Comparison of ENCODE assay signal across 34 cellular contexts in the genomic region with DNA sequence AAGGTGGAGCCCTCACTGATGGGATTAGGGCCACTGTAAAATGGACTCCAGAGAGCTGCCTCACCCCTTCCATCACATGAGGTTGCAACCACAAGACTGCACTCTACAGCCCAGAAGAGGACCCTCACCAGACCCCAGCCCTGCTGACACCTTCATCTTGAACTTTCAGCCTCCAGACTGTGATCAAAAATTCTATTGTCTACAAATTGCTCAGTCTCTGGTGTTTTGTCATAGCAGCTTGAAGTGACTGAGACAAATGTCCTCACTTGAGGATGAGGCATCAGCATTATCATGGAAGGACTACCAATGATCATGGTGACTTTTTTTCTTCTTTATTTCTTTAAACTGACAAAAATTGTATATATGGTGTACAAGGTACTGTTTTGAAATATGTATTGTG. TPM values are rescaled to one million over a fixed set of nuclear protein-coding genes. Genes with fewer than 3 reads are reported as not detected.
"Had no signal": no experiment of that assay in that cellular context is flagged by ENCODE, and none has a peak within 500 bp of the region (broad histone marks: within the 10 kb centered on the region; RNA-seq: fewer than 3 reads in every experiment).

No MANE protein-coding gene starts in this region.

- H3K36me3 Mint-ChIP-seq: activated CD4-positive, alpha-beta memory T cell treated with anti-CD3 and anti-CD28 coated beads for 36 hours; activated naive CD4-positive, alpha-beta T cell treated with anti-CD3 and anti-CD28 coated beads, Interleukin-2, amount 50 U/mL, for 72 hours; activated naive CD8-positive, alpha-beta T cell treated with anti-CD3 and anti-CD28 coated beads, Interleukin-2, amount 10 ng/mL, durations not matched to agents 7 days and 5 days had no signal

- H3K4me3 ChIP-seq: adrenal gland, body of pancreas, breast epithelium had no signal

- H3K4me3 Mint-ChIP-seq: activated B cell treated with CpG ODN at 0.5 μM for 24 hours; activated CD4-positive, alpha-beta memory T cell treated with anti-CD3 and anti-CD28 coated beads for 36 hours; activated CD4-positive, alpha-beta T cell treated with anti-CD3 and anti-CD28 coated beads, Interleukin-2, amount 10 ng/mL, durations not matched to agents 24 days and 14 days; activated CD8-positive, alpha-beta T cell treated with anti-CD3 and anti-CD28 coated beads for 36 hours; activated naive CD4-positive, alpha-beta T cell treated with anti-CD3 and anti-CD28 coated beads for 36 hours; activated naive CD8-positive, alpha-beta T cell treated with anti-CD3 and anti-CD28 coated beads, Interleukin-2, amount 10 ng/mL, durations not matched to agents 7 days and 5 days; activated T-cell treated with anti-CD3 and anti-CD28 coated beads, Interleukin-2, amount 50 U/mL, for 4 hours; activated T-cell treated with anti-CD3 and anti-CD28 coated beads, Interleukin-2, amount 50 U/mL, for 72 hours; activated T-helper 1 cell treated with anti-CD3 and anti-CD28 coated beads, Interleukin-12 subunit alpha, Interleukin-12 subunit beta, Interleukin-2, Interleukin-4 antibody, amounts not matched to agents 30 ng/mL and 10 ng/mL and 1 ng/mL, durations not matched to agents 14 hours and 24 hours and 36 hours; activated T-helper 17 cell treated with anti-CD3 and anti-CD28 coated beads, Interleukin-2, amount 50 U/mL, for 72 hours; T-helper 1 cell treated with Interleukin-12 subunit alpha and Interleukin-12 subunit beta and Interleukin-4 antibody, amounts not matched to agents 30 μg/mL and 1 μg/mL, for 36 hours; T-helper 2 cell treated with Interferon-gamma antibody and Interleukin-4, amounts not matched to agents 5 μg/mL and 100 μg/mL, for 36 hours had no signal

- H3K27ac Mint-ChIP-seq: activated B cell treated with CpG ODN at 0.5 μM for 24 hours; activated CD4-positive, alpha-beta memory T cell treated with anti-CD3 and anti-CD28 coated beads for 36 hours; activated CD4-positive, alpha-beta T cell treated with anti-CD3 and anti-CD28 coated beads, Interleukin-2, amount 10 ng/mL, durations not matched to agents 24 days and 14 days; activated CD8-positive, alpha-beta T cell treated with anti-CD3 and anti-CD28 coated beads for 36 hours; activated naive CD4-positive, alpha-beta T cell treated with anti-CD3 and anti-CD28 coated beads for 36 hours; activated naive CD4-positive, alpha-beta T cell treated with anti-CD3 and anti-CD28 coated beads, Interleukin-2, amount 50 U/mL, for 72 hours; activated naive CD8-positive, alpha-beta T cell treated with anti-CD3 and anti-CD28 coated beads, Interleukin-2, amount 10 ng/mL, durations not matched to agents 7 days and 5 days; activated T-cell treated with anti-CD3 and anti-CD28 coated beads, Interleukin-2, amount 50 U/mL, for 72 hours; activated T-helper 1 cell treated with anti-CD3 and anti-CD28 coated beads, Interleukin-12 subunit alpha, Interleukin-12 subunit beta, Interleukin-2, Interleukin-4 antibody, amounts not matched to agents 30 ng/mL and 10 ng/mL and 1 ng/mL, durations not matched to agents 14 hours and 24 hours and 36 hours; activated T-helper 17 cell treated with anti-CD3 and anti-CD28 coated beads, Interleukin-2, amount 50 U/mL, for 72 hours; T-helper 1 cell treated with Interleukin-12 subunit alpha and Interleukin-12 subunit beta and Interleukin-4 antibody, amounts not matched to agents 30 μg/mL and 1 μg/mL, for 36 hours; T-helper 2 cell treated with Interferon-gamma antibody and Interleukin-4, amounts not matched to agents 5 μg/mL and 100 μg/mL, for 36 hours had no signal

- DNase-seq: activated B cell treated with CpG ODN at 0.5 μM for 24 hours; activated CD4-positive, alpha-beta memory T cell treated with anti-CD3 and anti-CD28 coated beads for 36 hours; activated CD4-positive, alpha-beta T cell treated with anti-CD3 and anti-CD28 coated beads for 4 hours; activated CD4-positive, alpha-beta T cell treated with anti-CD3 and anti-CD28 coated beads, Interleukin-2, amount 10 ng/mL, durations not matched to agents 24 days and 14 days; activated CD4-positive, alpha-beta T cell treated with anti-CD3 and anti-CD28 coated beads, Interleukin-2, amount 50 U/mL, for 1 hour; activated CD4-positive, alpha-beta T cell treated with anti-CD3 and anti-CD28 coated beads, Interleukin-2, amount 50 U/mL, for 4 hours; activated CD4-positive, CD25-positive, alpha-beta regulatory T cell treated with anti-CD3 and anti-CD28 coated beads, Interleukin-2, amount 50 U/mL, for 72 hours; activated CD8-positive, alpha-beta memory T cell treated with anti-CD3 and anti-CD28 coated beads, Interleukin-2, amount 50 U/mL, for 4 hours; activated CD8-positive, alpha-beta T cell treated with anti-CD3 and anti-CD28 coated beads for 36 hours; activated gamma-delta T cell treated with Interleukin-2 at 50 U/mL for 16 hours; activated naive CD4-positive, alpha-beta T cell; activated naive CD4-positive, alpha-beta T cell treated with anti-CD3 and anti-CD28 coated beads for 36 hours; activated naive CD4-positive, alpha-beta T cell treated with anti-CD3 and anti-CD28 coated beads, Interleukin-2, amount 50 U/mL, for 16 hours; activated naive CD8-positive, alpha-beta T cell treated with anti-CD3 and anti-CD28 coated beads, Interleukin-2, amount 10 ng/mL, durations not matched to agents 7 days and 5 days; activated T-cell treated with anti-CD3 and anti-CD28 coated beads for 4 hours; activated T-cell treated with anti-CD3 and anti-CD28 coated beads, Interleukin-2, amount 50 U/mL, for 1 hour; activated T-cell treated with anti-CD3 and anti-CD28 coated beads, Interleukin-2, amount 50 U/mL, for 4 hours; activated T-cell treated with anti-CD3 and anti-CD28 coated beads, Interleukin-2, amount 50 U/mL, for 72 hours; adrenal gland; amniotic stem cell; aorta; body of pancreas; brain microvascular endothelial cell; central memory CD4-positive, alpha-beta T cell; T-helper 1 cell; T-helper 2 cell; T-helper 9 cell had no signal

- H3K4me1 ChIP-seq: adrenal gland, breast epithelium had no signal

- H3K9me3 Mint-ChIP-seq: activated B cell treated with CpG ODN at 0.5 μM for 24 hours; activated CD4-positive, alpha-beta memory T cell treated with anti-CD3 and anti-CD28 coated beads for 36 hours; activated CD4-positive, alpha-beta T cell treated with anti-CD3 and anti-CD28 coated beads, Interleukin-2, amount 10 ng/mL, durations not matched to agents 24 days and 14 days; activated CD8-positive, alpha-beta T cell treated with anti-CD3 and anti-CD28 coated beads for 36 hours; activated naive CD4-positive, alpha-beta T cell treated with anti-CD3 and anti-CD28 coated beads for 36 hours; activated naive CD4-positive, alpha-beta T cell treated with anti-CD3 and anti-CD28 coated beads, Interleukin-2, amount 50 U/mL, for 72 hours; activated naive CD8-positive, alpha-beta T cell treated with anti-CD3 and anti-CD28 coated beads, Interleukin-2, amount 10 ng/mL, durations not matched to agents 7 days and 5 days; activated T-cell treated with anti-CD3 and anti-CD28 coated beads, Interleukin-2, amount 50 U/mL, for 4 hours; activated T-cell treated with anti-CD3 and anti-CD28 coated beads, Interleukin-2, amount 50 U/mL, for 72 hours; activated T-helper 1 cell treated with anti-CD3 and anti-CD28 coated beads, Interleukin-12 subunit alpha, Interleukin-12 subunit beta, Interleukin-2, Interleukin-4 antibody, amounts not matched to agents 30 ng/mL and 10 ng/mL and 1 ng/mL, durations not matched to agents 14 hours and 24 hours and 36 hours; activated T-helper 17 cell treated with anti-CD3 and anti-CD28 coated beads, Interleukin-2, amount 50 U/mL, for 72 hours; T-helper 1 cell treated with Interleukin-12 subunit alpha and Interleukin-12 subunit beta and Interleukin-4 antibody, amounts not matched to agents 30 μg/mL and 1 μg/mL, for 36 hours; T-helper 2 cell treated with Interferon-gamma antibody and Interleukin-4, amounts not matched to agents 5 μg/mL and 100 μg/mL, for 36 hours had no signal

- H3K27ac ChIP-seq: adrenal gland, body of pancreas, brain microvascular endothelial cell, breast epithelium, VCaP had no signal

- ATAC-seq: activated CD8-positive, alpha-beta T cell treated with anti-CD3 and anti-CD28 coated beads for 36 hours; activated naive CD4-positive, alpha-beta T cell treated with anti-CD3 and anti-CD28 coated beads, Interleukin-2, amount 50 U/mL, for 72 hours; activated T-cell treated with anti-CD3 and anti-CD28 coated beads, Interleukin-2, amount 50 U/mL, for 4 hours; activated T-cell treated with anti-CD3 and anti-CD28 coated beads, Interleukin-2, amount 50 U/mL, for 72 hours; activated T-helper 17 cell treated with anti-CD3 and anti-CD28 coated beads, Interleukin-2, amount 50 U/mL, for 72 hours; body of pancreas had no signal

- H3K36me3 ChIP-seq: adrenal gland, brain microvascular endothelial cell, breast epithelium had no signal

- H3K9me3 ChIP-seq: adrenal gland, body of pancreas, breast epithelium had no signal

RNA-seq across cellular contexts. Expression of a gene that starts 26.7 kb away (rescaled TPM):
- total RNA-seq: activated B cell treated with CpG ODN at 0.5 μM for 24 hours had no signal
